12 cellular contexts compared by ENCODE assay signal in genomic region chr5:156893517-156893916, GRCh38. TPM values are rescaled to one million over a fixed set of nuclear protein-coding genes. Genes with fewer than 3 reads are reported as not detected.
DNase-seq lines count a peak whose midpoint lies in the region; ATAC-seq and TF ChIP-seq lines count a peak whose summit lies in the region.
"Had no signal": no experiment of that assay in that cellular context is flagged by ENCODE, and none has a peak within 500 bp of the region (broad histone marks: within the 10 kb centered on the region; RNA-seq: fewer than 3 reads in every experiment).

No MANE protein-coding gene starts in this region.

- no peaks in the 10 kb centered on the region for H3K27me3 Mint-ChIP-seq in T-helper 17 cell

- no peak for TF ChIP-seq CTCF in omental fat pad (IDR thresholded peaks at IDR 0.05)

- peak overlapping the region; percentile 83 for H3K27ac Mint-ChIP-seq in T-helper 17 cell

- H3K9me3 ChIP-seq in T-helper 17 cell (ENCODE audit: control insufficient read depth, low read length, poor library complexity, severe bottlenecking) = no peaks in the 10 kb centered on the region
- H3K9me3 ChIP-seq: heart right ventricle had no signal

- peaks cover 19% of the 10 kb centered on the region for H3K4me1 Mint-ChIP-seq in T-helper 17 cell

- DNase-seq in T-helper 17 cell (no peak), NCI-H226 (no peak), C1 segment of cervical spinal cord (lab: John Stamatoyannopoulos, UW) (no peak), ecto neural progenitor cell (ENCODE audit: low spot score) (no peak), omental fat pad (ENCODE audit: low spot score) (no peak)
- DNase-seq: activated effector memory CD4-positive, alpha-beta T cell treated with anti-CD3 and anti-CD28 coated beads, Interleukin-2, amount 50 U/mL, for 16 hours; CD8-positive, alpha-beta memory T cell; heart right ventricle; NCI-H446 had no signal

- ATAC-seq in GM18502 (IDR thresholded peaks at IDR 0.05; ENCODE audit: poor library complexity, unreplicated experiment) (peak; percentile 73), GM21360 (IDR thresholded peaks at IDR 0.05; ENCODE audit: unreplicated experiment) (peak; percentile 46), HG03066 (IDR thresholded peaks at IDR 0.05; ENCODE audit: low read depth, unreplicated experiment) (peak; percentile 72), T-helper 17 cell (no peak), omental fat pad (ENCODE audit: low FRiP score) (no peak)
- ATAC-seq: heart right ventricle had no signal

- H3K36me3 Mint-ChIP-seq in T-helper 17 cell (ENCODE audit: low read depth) = no peaks in the 10 kb centered on the region

- H3K4me3 Mint-ChIP-seq in T-helper 17 cell = no peak overlapping the region
- H3K4me3 Mint-ChIP-seq: CD8-positive, alpha-beta memory T cell had no signal

RNA-seq across cellular contexts. Expression of gene PPP1R2B, which starts 43.4 kb away (rescaled TPM):
- total RNA-seq in T-helper 17 cell = under 1 TPM; 0.42 to 0.50 TPM
- not detected for total RNA-seq in omental fat pad

Comparison
In these comparisons a context has a peak if more than half of its experiments do, and no peak if none do; other contexts are left out.
1. ATAC-seq: peak in GM18502 (single experiment), GM21360 (single experiment) and HG03066 (single experiment); none in T-helper 17 cell (single experiment) and omental fat pad (single experiment).